2 cellular contexts compared by ENCODE assay signal in genomic region chr12:53096089-53096741, GRCh38.
TF ChIP-seq lines count a peak whose summit lies in the region.

No MANE protein-coding gene starts in this region.

TF ChIP-seq in SK-N-SH, 30 proteins besides CTCF, POLR2A, EP300 and RAD21:
- TF ChIP-seq TCF12 (IDR thresholded peaks at IDR 0.05) (no peak), JUND (IDR thresholded peaks at IDR 0.05) (no peak), MAX (IDR thresholded peaks at IDR 0.05; ENCODE audit: low read depth) (no peak), USF1 (IDR thresholded peaks at IDR 0.05; ENCODE audit: borderline replicate concordance, low read depth) (no peak), ELF1 (IDR thresholded peaks at IDR 0.05) (no peak), POLR2AphosphoS5 (IDR thresholded peaks at IDR 0.05; ENCODE audit: low read depth, low read length) (no peak), CHD2 (IDR thresholded peaks at IDR 0.05; ENCODE audit: low read length, partially characterized antibody) (no peak), RCOR1 (IDR thresholded peaks at IDR 0.05; ENCODE audit: low read length) (no peak), RXRA (IDR thresholded peaks at IDR 0.05; ENCODE audit: borderline replicate concordance, low read depth) (no peak), FOXM1 (IDR thresholded peaks at IDR 0.05; ENCODE audit: low read depth) (no peak), REST (IDR thresholded peaks at IDR 0.05; ENCODE audit: low read depth, low read length) (no peak), YY1 (IDR thresholded peaks at IDR 0.05; ENCODE audit: low read depth) (no peak), NRF1 (IDR thresholded peaks at IDR 0.05; ENCODE audit: low read depth, low read length) (no peak), SIN3A (IDR thresholded peaks at IDR 0.05; ENCODE audit: borderline replicate concordance, low read depth, low read length) (no peak), TAF1 (IDR thresholded peaks at IDR 0.05; ENCODE audit: borderline replicate concordance, low read depth, low read length) (no peak), FOXJ3 (CRISPR knock-in tag; IDR thresholded peaks at IDR 0.05) (no peak), TEAD4 (IDR thresholded peaks at IDR 0.05; ENCODE audit: borderline replicate concordance, insufficient read depth) (no peak), SMC3 (IDR thresholded peaks at IDR 0.05; ENCODE audit: low read depth, low read length) (no peak), FOSL2 (IDR thresholded peaks at IDR 0.05; ENCODE audit: borderline replicate concordance, low read depth) (no peak)

TF ChIP-seq in SK-N-SH treated with all-trans-retinoic acid at 6 μM for 48 hours, 23 proteins besides CTCF, POLR2A, EP300 and RAD21:
- no peak for TF ChIP-seq ZFP30 (CRISPR knock-in tag; IDR thresholded peaks at IDR 0.05)
- no peak for TF ChIP-seq PPARA (CRISPR knock-in tag; IDR thresholded peaks at IDR 0.05; ENCODE audit: borderline replicate concordance)
- TF ChIP-seq CSDC2 (CRISPR knock-in tag; IDR thresholded peaks at IDR 0.05): no peak
- no peak for TF ChIP-seq ISL1 (CRISPR knock-in tag; IDR thresholded peaks at IDR 0.05)
- no peak for TF ChIP-seq ZNF70 (CRISPR knock-in tag; IDR thresholded peaks at IDR 0.05)
- no peak for TF ChIP-seq ZNF565 (CRISPR knock-in tag; conservative IDR thresholded peaks at IDR 0.05; ENCODE audit: low read depth)
- TF ChIP-seq ZC3H10 (CRISPR knock-in tag; IDR thresholded peaks at IDR 0.05): no peak
- no peak for TF ChIP-seq ZNF8 (CRISPR knock-in tag; IDR thresholded peaks at IDR 0.05)
- no peak for TF ChIP-seq TSHZ2 (CRISPR knock-in tag; IDR thresholded peaks at IDR 0.05)
- no peak for TF ChIP-seq OSR1 (CRISPR knock-in tag; IDR thresholded peaks at IDR 0.05)
- no peak for TF ChIP-seq ESRRG (CRISPR knock-in tag; IDR thresholded peaks at IDR 0.05)
- no peak for TF ChIP-seq GLIS3 (CRISPR knock-in tag; IDR thresholded peaks at IDR 0.05)
- no peak for TF ChIP-seq BACH2 (CRISPR knock-in tag; IDR thresholded peaks at IDR 0.05; ENCODE audit: borderline replicate concordance)
